Comparison of ENCODE assay signal across 8 cellular contexts in genomic region chr5:113043491-113043931, GRCh38.
DNase-seq lines count a peak whose midpoint lies in the region; ATAC-seq, FAIRE-seq and TF ChIP-seq lines count a peak whose summit lies in the region.

No MANE protein-coding gene starts in this region.

- no peak for TF ChIP-seq POLR2A in H1 (IDR thresholded peaks at IDR 0.05; ENCODE audit: control extremely low read depth in 1 of 2, low read depth in 2 of 2, low read length in 2 of 2)

- TF ChIP-seq CTCF in H1 (IDR thresholded peaks at IDR 0.05; ENCODE audit: control extremely low read depth in 1 of 3, insufficient read depth in 1 of 3, low read depth in 1 of 3, low read length in 3 of 3): peak; percentile 72 to 78 (median 78)
- peak; percentile 16 for TF ChIP-seq CTCF in osteoblast (IDR thresholded peaks at IDR 0.05; ENCODE audit: extremely low read depth, low read depth, low read length)

- H2BK20ac ChIP-seq in H1 (ENCODE audit: low read length): no peak overlapping the region

- H3K9ac ChIP-seq in H1 (replicated peaks in 1 of 4; ENCODE audit: extremely low read depth in 1 of 4, low read depth in 3 of 4, low read length in 3 of 4): no peak overlapping the region

- H3K36me3 ChIP-seq in H1 (ENCODE audit: control insufficient read depth in 2 of 4, insufficient read depth in 4 of 4, low read length in 3 of 4) (peaks cover 0 to 4% (median 0%) of the 10 kb centered on the region in 4 experiments; a peak in 2 of 8 replicates), osteoblast (ENCODE audit: insufficient read depth, low read length) (no peaks in the 10 kb centered on the region)

- H2BK15ac ChIP-seq in H1 (ENCODE audit: low read length): no peak overlapping the region

- FAIRE-seq in H1 (lab: Jason Lieb, UNC): no peak

- H4K8ac ChIP-seq in H1 (ENCODE audit: extremely low read depth, insufficient read depth, low read length): no peak overlapping the region

- WGBS in H1 (ENCODE audit: extremely low coverage in 1 of 2, insufficient coverage in 1 of 2, insufficient read length in 1 of 2, insufficient replicate concordance in 2 of 2, low coverage in 1 of 2, low lambda C conversion rate in 2 of 2, missing lambda C conversion rate in 1 of 2), 2 experiments: 69% methylated on average over 16 of the region's 16 CpGs; no CpG with 5 or more reads in 1 of the 2 experiments

- H3K18ac ChIP-seq in H1 (ENCODE audit: extremely low read depth, low read length): no peak overlapping the region

- no peaks in the 10 kb centered on the region for H3K79me1 ChIP-seq in H1 (ENCODE audit: low read depth, low read length)

- H3K23me2 ChIP-seq in H1 (ENCODE audit: low read depth, low read length): no peaks in the 10 kb centered on the region

- H3K79me2 ChIP-seq in H1 (ENCODE audit: control insufficient read depth in 1 of 2, insufficient read depth in 2 of 2, low read length in 2 of 2): no peaks in the 10 kb centered on the region
- no peaks in the 10 kb centered on the region for H3K79me2 ChIP-seq in osteoblast (ENCODE audit: insufficient read depth, low read length)

- H3K27ac ChIP-seq in H1 (ENCODE audit: low read depth, low read length) (no peak overlapping the region), osteoblast (ENCODE audit: low read depth, low read length) (no peak overlapping the region)

- H3K14ac ChIP-seq in H1 (ENCODE audit: insufficient read length): no peak overlapping the region

- no peak overlapping the region; the same call in 1 of the 2 replicates for H2BK12ac ChIP-seq in H1 (ENCODE audit: low read depth, low read length)

- no peaks in the 10 kb centered on the region for H3K9me3 ChIP-seq in H1 (ENCODE audit: insufficient read depth in 2 of 2, low read depth in 1 of 2, low read length in 1 of 2)
- H3K9me3 ChIP-seq in osteoblast (ENCODE audit: low read depth, low read length): no peaks in the 10 kb centered on the region

- CTCF ChIA-PET in H1 (lab: Charles Lee; ENCODE audit: partially characterized antibody): interaction anchor here (0.7 to 2.5 kb wide), 16 partner anchors 9 to 562 kb away, joined by 3 to 12 read pairs (median 4); no protein-coding TSS in a partner anchor

- no peak overlapping the region for H3K56ac ChIP-seq in H1 (replicated peaks; ENCODE audit: insufficient read length, low read depth, low read length)

- no peak overlapping the region for H4K5ac ChIP-seq in H1 (ENCODE audit: insufficient read length, low read depth, low read length)

- H2BK120ac ChIP-seq in H1 (replicated peaks; ENCODE audit: low read depth, low read length): no peak overlapping the region

- H3K4ac ChIP-seq in H1 (replicated peaks; ENCODE audit: insufficient read length, low read depth, low read length): no peak overlapping the region

- no peak overlapping the region for H3K4me2 ChIP-seq in H1 (ENCODE audit: insufficient read depth in 1 of 2, low read depth in 2 of 2, low read length in 2 of 2)
- H3K4me2 ChIP-seq in osteoblast (ENCODE audit: insufficient read depth, low read length): no peak overlapping the region

- no peak overlapping the region for H3K23ac ChIP-seq in H1 (ENCODE audit: insufficient read length)

- H3K27me3 ChIP-seq in H1 (replicated peaks in 1 of 4; ENCODE audit: control insufficient read depth in 3 of 4, extremely low read depth in 1 of 4, insufficient read depth in 3 of 4, low read length in 3 of 4) (no peaks in the 10 kb centered on the region), osteoblast (ENCODE audit: insufficient read depth, low read length) (no peaks in the 10 kb centered on the region)

- H2AFZ ChIP-seq in H1 (ENCODE audit: low read length) (no peak overlapping the region), osteoblast (ENCODE audit: low read length) (no peak overlapping the region)

- TF ChIP-seq EP300 in H1 (IDR thresholded peaks at IDR 0.05; ENCODE audit: borderline replicate concordance in 1 of 2, low read depth in 2 of 2, low read length in 2 of 2): no peak

- no peak overlapping the region for H2AK5ac ChIP-seq in H1 (ENCODE audit: low read depth, low read length)

- H3K4me3 ChIP-seq in H1 (ENCODE audit: extremely low read depth in 1 of 4, insufficient read depth in 2 of 4, low read depth in 3 of 4, low read length in 4 of 4) (no peak overlapping the region), osteoblast (ENCODE audit: insufficient read depth, low read length) (no peak overlapping the region)

- H4K91ac ChIP-seq in H1 (replicated peaks; ENCODE audit: insufficient read length, low read length): no peak overlapping the region

- peak; percentile 87 for DNase-seq in DMS 273 (lab: John Stamatoyannopoulos, UW; ENCODE audit: unreplicated experiment)
- peak; percentile 33 for DNase-seq in NCI-H2227 (lab: John Stamatoyannopoulos, UW; ENCODE audit: unreplicated experiment)
- peak; percentile 41 to 79 for DNase-seq in H1 (ENCODE audit: low read depth in 1 of 2, low spot score in 2 of 2)
- DNase-seq in osteoblast (ENCODE audit: insufficient read length, low spot score, missing footprints): peak; percentile 38
- no peak for DNase-seq in T1000 (lab: John Stamatoyannopoulos, UW)
- DNase-seq in NCI-H2107 treated with DMSO at 0.1 percent for 48 hours (lab: John Stamatoyannopoulos, UW; ENCODE audit: unreplicated experiment): no peak

- H2BK5ac ChIP-seq in H1 (ENCODE audit: low read depth, low read length): no peak overlapping the region

- POLR2A ChIA-PET in H1 (lab: Charles Lee; ENCODE audit: partially characterized antibody): no interaction called here

- TF ChIP-seq RAD21 in H1 (IDR thresholded peaks at IDR 0.05 in 1 of 2, conservative IDR thresholded peaks at IDR 0.05 in 1 of 2; ENCODE audit: low read depth in 2 of 2, low read length in 2 of 2): peak; percentile 92 to 93

- H3K4me1 ChIP-seq in H1 (replicated peaks in 1 of 4; ENCODE audit: control insufficient read depth in 3 of 4, insufficient read depth in 4 of 4, low read length in 3 of 4) (no peaks in the 10 kb centered on the region), osteoblast (ENCODE audit: insufficient read depth, low read length) (peaks cover 6% of the 10 kb centered on the region)

- no peak for ATAC-seq in HG02981 (IDR thresholded peaks at IDR 0.05; ENCODE audit: unreplicated experiment)
- no peak for ATAC-seq in GM19455 (IDR thresholded peaks at IDR 0.05; ENCODE audit: unreplicated experiment)

- H4K20me1 ChIP-seq in H1 (replicated peaks in 1 of 2; ENCODE audit: control insufficient read depth in 1 of 2, insufficient read depth in 2 of 2, low read length in 2 of 2) (no peaks in the 10 kb centered on the region), osteoblast (ENCODE audit: insufficient read depth, low read length) (no peaks in the 10 kb centered on the region)

TF ChIP-seq in H1, 55 proteins besides CTCF, POLR2A, EP300 and RAD21:
- TF ChIP-seq TAF1 (IDR thresholded peaks at IDR 0.05; ENCODE audit: low read depth, low read length): no peak

Comparison
In these comparisons a context has a peak if more than half of its experiments do, and no peak if none do; other contexts are left out.
1. DNase-seq: peak in DMS 273 (single experiment), NCI-H2227 (single experiment), H1 (2 of 2) and osteoblast (single experiment); none in T1000 (single experiment) and NCI-H2107 treated with DMSO at 0.1 percent for 48 hours (single experiment).